ENCODE assay signal across 1 cellular context in genomic region chr12:110046451-110047187, GRCh38.
TF ChIP-seq lines count a peak whose summit lies in the region.

No MANE protein-coding gene starts in this region.

TF ChIP-seq in K562, 482 proteins besides CTCF, POLR2A, EP300 and RAD21:
- TF ChIP-seq, protein P1, sequence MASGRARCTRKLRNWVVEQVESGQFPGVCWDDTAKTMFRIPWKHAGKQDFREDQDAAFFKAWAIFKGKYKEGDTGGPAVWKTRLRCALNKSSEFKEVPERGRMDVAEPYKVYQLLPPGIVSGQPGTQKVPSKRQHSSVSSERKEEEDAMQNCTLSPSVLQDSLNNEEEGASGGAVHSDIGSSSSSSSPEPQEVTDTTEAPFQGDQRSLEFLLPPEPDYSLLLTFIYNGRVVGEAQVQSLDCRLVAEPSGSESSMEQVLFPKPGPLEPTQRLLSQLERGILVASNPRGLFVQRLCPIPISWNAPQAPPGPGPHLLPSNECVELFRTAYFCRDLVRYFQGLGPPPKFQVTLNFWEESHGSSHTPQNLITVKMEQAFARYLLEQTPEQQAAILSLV (tag; IDR thresholded peaks at IDR 0.05), result 0 out of 2 replicates have a peak, but pooled peaks have one; percentile 18
- TF ChIP-seq NR1H2 (CRISPR knock-in tag; IDR thresholded peaks at IDR 0.05) (no peak), CEBPG (CRISPR knock-in tag; IDR thresholded peaks at IDR 0.05) (peak; percentile 15; the same call in 1 of the 2 replicates), CEBPG (tag; conservative IDR thresholded peaks at IDR 0.05 in 1 of 2, IDR thresholded peaks at IDR 0.05 in 1 of 2) (peak; percentile 57 to 87), ZNF696 (CRISPR knock-in tag; conservative IDR thresholded peaks at IDR 0.05) (no peak), JUND (IDR thresholded peaks at IDR 0.05; ENCODE audit: borderline replicate concordance, low read depth, low read length) (no peak), JUND (tag; IDR thresholded peaks at IDR 0.05; ENCODE audit: borderline replicate concordance, low read depth, low read length) (0 out of 3 replicates have a peak, but pooled peaks have one; percentile 19), TCF3 (CRISPR knock-in tag; IDR thresholded peaks at IDR 0.05) (peak; percentile 14; the same call in 1 of the 2 replicates), ATF3 (IDR thresholded peaks at IDR 0.05) (peak; percentile 39), ATF3 (CRISPR knock-in tag; conservative IDR thresholded peaks at IDR 0.05) (no peak), CCNT2 (IDR thresholded peaks at IDR 0.05; ENCODE audit: borderline replicate concordance, extremely low read depth, insufficient read length, low read depth, low read length) (no peak), CEBPZ (IDR thresholded peaks at IDR 0.05; ENCODE audit: borderline replicate concordance, low read depth, low read length) (no peak), ZNF316 (IDR thresholded peaks at IDR 0.05) (peak; percentile 25; the same call in 1 of the 2 replicates), HMBOX1 (IDR thresholded peaks at IDR 0.05) (peak; percentile 30; the same call in 1 of the 2 replicates), CBX5 (IDR thresholded peaks at IDR 0.05; ENCODE audit: borderline replicate concordance, low read depth) (no peak), ZNF445 (CRISPR knock-in tag; IDR thresholded peaks at IDR 0.05; ENCODE audit: low read depth) (peak; percentile 41; the same call in 1 of the 2 replicates), DPF2 (IDR thresholded peaks at IDR 0.05) (0 out of 2 replicates have a peak, but pooled peaks have one; percentile 26), CEBPB (tag; IDR thresholded peaks at IDR 0.05) (peak; percentile 95), ATF4 (CRISPR knock-in tag; IDR thresholded peaks at IDR 0.05) (0 out of 2 replicates have a peak, but pooled peaks have one; percentile 5), MAFG (tag; conservative IDR thresholded peaks at IDR 0.05) (peak; percentile 59)
- TF ChIP-seq, protein P2, sequence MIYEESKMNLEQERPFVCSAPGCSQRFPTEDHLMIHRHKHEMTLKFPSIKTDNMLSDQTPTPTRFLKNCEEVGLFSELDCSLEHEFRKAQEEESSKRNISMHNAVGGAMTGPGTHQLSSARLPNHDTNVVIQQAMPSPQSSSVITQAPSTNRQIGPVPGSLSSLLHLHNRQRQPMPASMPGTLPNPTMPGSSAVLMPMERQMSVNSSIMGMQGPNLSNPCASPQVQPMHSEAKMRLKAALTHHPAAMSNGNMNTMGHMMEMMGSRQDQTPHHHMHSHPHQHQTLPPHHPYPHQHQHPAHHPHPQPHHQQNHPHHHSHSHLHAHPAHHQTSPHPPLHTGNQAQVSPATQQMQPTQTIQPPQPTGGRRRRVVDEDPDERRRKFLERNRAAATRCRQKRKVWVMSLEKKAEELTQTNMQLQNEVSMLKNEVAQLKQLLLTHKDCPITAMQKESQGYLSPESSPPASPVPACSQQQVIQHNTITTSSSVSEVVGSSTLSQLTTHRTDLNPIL (CRISPR knock-in tag; IDR thresholded peaks at IDR 0.05), result no peak
